In genomic region chr16:69133555-69133954, GRCh38 we compare ENCODE assay signal across 9 cellular contexts. TPM values are rescaled to one million over a fixed set of nuclear protein-coding genes. Genes with fewer than 3 reads are reported as not detected.
DNase-seq lines count a peak whose midpoint lies in the region; ATAC-seq, FAIRE-seq and TF ChIP-seq lines count a peak whose summit lies in the region.
"Had no signal": no experiment of that assay in that cellular context is flagged by ENCODE, and none has a peak within 500 bp of the region (broad histone marks: within the 10 kb centered on the region; RNA-seq: fewer than 3 reads in every experiment).

No MANE protein-coding gene starts in this region.

- peak overlapping the region; percentile 73 for H3K9ac ChIP-seq in SK-N-SH

- no peak overlapping the region for H3K27ac Mint-ChIP-seq in activated B cell treated with CpG ODN at 0.5 μM for 24 hours
- H3K27ac Mint-ChIP-seq in glutamatergic neuron (ENCODE audit: unreplicated experiment) = peak overlapping the region; percentile 67
- H3K27ac Mint-ChIP-seq in stimulated activated effector memory CD8-positive, alpha-beta T cell treated with anti-CD3 and anti-CD28 coated beads, Interleukin-12 subunit alpha, Interleukin-12 subunit beta, amount 100 ng/mL, for 72 hours = peak overlapping the region; percentile 90

- H3F3A ChIP-seq in SK-N-SH (replicated peaks; ENCODE audit: insufficient read depth) = peaks cover 4% of the 10 kb centered on the region

- POLR2A ChIA-PET in SK-N-SH (lab: Yijun Ruan, JAX) (interaction anchor here (1.0 to 1.8 kb wide), 3 partner anchors 7 to 19 kb away, joined by 3 to 5 read pairs (median 4); no protein-coding TSS in a partner anchor), activated B cell treated with CpG ODN at 0.5 μM for 24 hours (lab: Charles Lee) (interaction anchor here (0.6 to 2.6 kb wide), 7 partner anchors 54 to 1330 kb away, joined by 3 to 20 read pairs (median 5); partner anchors contain the start of genes AARS1, SMPD3, SNTB2 and VPS4A)

- H3K9me3 Mint-ChIP-seq in activated B cell treated with CpG ODN at 0.5 μM for 24 hours (no peaks in the 10 kb centered on the region), glutamatergic neuron (ENCODE audit: unreplicated experiment) (peaks cover 5% of the 10 kb centered on the region)
- no peaks in the 10 kb centered on the region for H3K9me3 Mint-ChIP-seq in stimulated activated effector memory CD8-positive, alpha-beta T cell treated with anti-CD3 and anti-CD28 coated beads, Interleukin-12 subunit alpha, Interleukin-12 subunit beta, amount 100 ng/mL, for 72 hours

- H3K4me1 Mint-ChIP-seq in activated B cell treated with CpG ODN at 0.5 μM for 24 hours (peaks cover 41% of the 10 kb centered on the region), glutamatergic neuron (ENCODE audit: low read depth, unreplicated experiment) (peaks cover 21% of the 10 kb centered on the region)
- peaks cover 46% of the 10 kb centered on the region for H3K4me1 Mint-ChIP-seq in stimulated activated effector memory CD8-positive, alpha-beta T cell treated with anti-CD3 and anti-CD28 coated beads, Interleukin-12 subunit alpha, Interleukin-12 subunit beta, amount 100 ng/mL, for 72 hours

- 5% methylated on average over 1 of the region's 1 CpG for WGBS in SK-N-SH (ENCODE audit: low lambda C conversion rate)

- H3K4me2 ChIP-seq in SK-N-SH = peak overlapping the region; percentile 77

- TF ChIP-seq CTCF in SK-N-SH (IDR thresholded peaks at IDR 0.05) (no peak), activated B cell treated with CpG ODN at 0.5 μM for 24 hours (IDR thresholded peaks at IDR 0.05) (no peak), glutamatergic neuron (IDR thresholded peaks at IDR 0.05; ENCODE audit: partially characterized antibody, unreplicated experiment) (no peak), D721Med (IDR thresholded peaks at IDR 0.05; ENCODE audit: insufficient read depth, missing control alignments) (no peak)

- H3K79me2 ChIP-seq in SK-N-SH (ENCODE audit: insufficient read depth) = peaks cover 95% of the 10 kb centered on the region

- peaks cover 11 to 14% of the 10 kb centered on the region in 2 experiments; a peak in 3 of 4 replicates for H3K4me1 ChIP-seq in SK-N-SH (ENCODE audit: control insufficient read depth in 1 of 2, insufficient read depth in 2 of 2, low read depth in 1 of 2, low read length in 1 of 2)

- H3K27me3 Mint-ChIP-seq in activated B cell treated with CpG ODN at 0.5 μM for 24 hours = no peaks in the 10 kb centered on the region
- H3K27me3 Mint-ChIP-seq in glutamatergic neuron (ENCODE audit: unreplicated experiment) = peaks cover 6% of the 10 kb centered on the region

- H4K20me1 ChIP-seq in SK-N-SH (ENCODE audit: insufficient read depth) = peaks cover 22% of the 10 kb centered on the region

- no peak overlapping the region for H2AFZ ChIP-seq in SK-N-SH (ENCODE audit: low read depth)

- intact Hi-C loops in activated B cell treated with CpG ODN at 0.5 μM for 24 hours (cut with micrococcal nuclease) = loop anchor here (2.0 to 10.0 kb wide), 6 partner anchors 205 to 979 kb away; partner anchors contain the start of genes COG8, NIP7, PDPR and SLC7A6

- H3K36me3 Mint-ChIP-seq in activated B cell treated with CpG ODN at 0.5 μM for 24 hours (ENCODE audit: low read depth) (peaks cover 43% of the 10 kb centered on the region), glutamatergic neuron (ENCODE audit: unreplicated experiment) (no peaks in the 10 kb centered on the region)
- H3K36me3 Mint-ChIP-seq in stimulated activated effector memory CD8-positive, alpha-beta T cell treated with anti-CD3 and anti-CD28 coated beads, Interleukin-12 subunit alpha, Interleukin-12 subunit beta, amount 100 ng/mL, for 72 hours = peaks cover 83% of the 10 kb centered on the region

- peak overlapping the region; percentile 94 for H3K4me3 Mint-ChIP-seq in activated B cell treated with CpG ODN at 0.5 μM for 24 hours
- peak overlapping the region; percentile 95 for H3K4me3 Mint-ChIP-seq in glutamatergic neuron (ENCODE audit: unreplicated experiment)
- peak overlapping the region; percentile 86 for H3K4me3 Mint-ChIP-seq in stimulated activated effector memory CD8-positive, alpha-beta T cell treated with anti-CD3 and anti-CD28 coated beads, Interleukin-12 subunit alpha, Interleukin-12 subunit beta, amount 100 ng/mL, for 72 hours

- ATAC-seq in SK-N-SH treated with all-trans-retinoic acid at 6 μM for 48 hours = no peak
- ATAC-seq in activated B cell treated with CpG ODN at 0.5 μM for 24 hours (ENCODE audit: low read depth) = no peak
- no peak for ATAC-seq in stimulated activated effector memory CD8-positive, alpha-beta T cell treated with anti-CD3 and anti-CD28 coated beads, Interleukin-12 subunit alpha, Interleukin-12 subunit beta, amount 100 ng/mL, for 72 hours
- no peak for ATAC-seq in HG02763 (IDR thresholded peaks at IDR 0.05; ENCODE audit: unreplicated experiment)

- H3K4me3 ChIP-seq in SK-N-SH (ENCODE audit: low read depth in 2 of 2, low read length in 1 of 2) = peak overlapping the region; percentile 85 to 88

- CTCF ChIA-PET in SK-N-SH (lab: Yijun Ruan, JAX) = interaction anchor here (1.5 to 2.7 kb wide), 6 partner anchors 9 to 605 kb away, joined by 6 to 17 read pairs (median 8); partner anchors contain the start of gene TANGO6
- CTCF ChIA-PET in activated B cell treated with CpG ODN at 0.5 μM for 24 hours (lab: Charles Lee) = interaction anchor here (0.8 to 1.0 kb wide), 3 partner anchors 9 to 333 kb away, joined by 3 to 4 read pairs (median 3); no protein-coding TSS in a partner anchor

- H3K9me2 ChIP-seq in SK-N-SH = no peaks in the 10 kb centered on the region

- TF ChIP-seq RAD21 in SK-N-SH (IDR thresholded peaks at IDR 0.05; ENCODE audit: low read length) = no peak

- no peak for DNase-seq in SK-N-SH
- DNase-seq in activated B cell treated with CpG ODN at 0.5 μM for 24 hours = no peak
- DNase-seq in glutamatergic neuron = no peak
- DNase-seq in stimulated activated effector memory CD8-positive, alpha-beta T cell treated with anti-CD3 and anti-CD28 coated beads, Interleukin-12 subunit alpha, Interleukin-12 subunit beta, amount 100 ng/mL, for 72 hours (ENCODE audit: low spot score in 2 of 2) = no peak
- DNase-seq in D721Med (ENCODE audit: insufficient read length, low spot score) = no peak
- DNase-seq in stimulated activated CD4-positive, alpha-beta T cell treated with anti-CD3 and anti-CD28 coated beads, Interleukin-4, amount 100 ng/mL, for 24 hours = no peak

- FAIRE-seq in D721Med (lab: Jason Lieb, UNC) = no peak
- FAIRE-seq: A204.1 had no signal

- peaks cover 33 to 40% of the 10 kb centered on the region in 2 experiments for H3K36me3 ChIP-seq in SK-N-SH (replicated peaks in 1 of 2; ENCODE audit: control insufficient read depth in 1 of 2, insufficient read depth in 2 of 2, low read length in 1 of 2)

- H3K27ac ChIP-seq in SK-N-SH (ENCODE audit: low read depth in 2 of 2, low read length in 1 of 2) = no peak overlapping the region; a peak in 1 of 4 replicates

- H3K27me3 ChIP-seq in SK-N-SH (ENCODE audit: insufficient read depth) = no peaks in the 10 kb centered on the region

- no peaks in the 10 kb centered on the region for H3K9me3 ChIP-seq in SK-N-SH

- no peak for TF ChIP-seq EP300 in SK-N-SH (IDR thresholded peaks at IDR 0.05; ENCODE audit: borderline replicate concordance in 1 of 2, low read depth in 1 of 2, low read length in 1 of 2)

TF ChIP-seq in SK-N-SH, 30 proteins besides CTCF, POLR2A, EP300 and RAD21 (continues in another document):
- no peak for TF ChIP-seq GABPA (IDR thresholded peaks at IDR 0.05; ENCODE audit: low read depth)
- TF ChIP-seq, protein P1, sequence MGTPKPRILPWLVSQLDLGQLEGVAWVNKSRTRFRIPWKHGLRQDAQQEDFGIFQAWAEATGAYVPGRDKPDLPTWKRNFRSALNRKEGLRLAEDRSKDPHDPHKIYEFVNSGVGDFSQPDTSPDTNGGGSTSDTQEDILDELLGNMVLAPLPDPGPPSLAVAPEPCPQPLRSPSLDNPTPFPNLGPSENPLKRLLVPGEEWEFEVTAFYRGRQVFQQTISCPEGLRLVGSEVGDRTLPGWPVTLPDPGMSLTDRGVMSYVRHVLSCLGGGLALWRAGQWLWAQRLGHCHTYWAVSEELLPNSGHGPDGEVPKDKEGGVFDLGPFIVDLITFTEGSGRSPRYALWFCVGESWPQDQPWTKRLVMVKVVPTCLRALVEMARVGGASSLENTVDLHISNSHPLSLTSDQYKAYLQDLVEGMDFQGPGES (IDR thresholded peaks at IDR 0.05; ENCODE audit: low read depth, low read length) = no peak
- TF ChIP-seq TCF12 (IDR thresholded peaks at IDR 0.05) = no peak

TF ChIP-seq in SK-N-SH treated with all-trans-retinoic acid at 6 μM for 48 hours, 23 proteins besides CTCF, POLR2A, EP300 and RAD21 (continues in another document):
- no peak for TF ChIP-seq BACH2 (CRISPR knock-in tag; IDR thresholded peaks at IDR 0.05; ENCODE audit: borderline replicate concordance)

RNA-seq across cellular contexts. Expression of gene UTP4, which starts 1.1 kb away (rescaled TPM):
- 66.5 and 91.7 TPM in 2 replicates for polyA plus RNA-seq in SK-N-SH (2012; rRNA removed)
- polyA plus RNA-seq in SK-N-SH (2012; cell fraction: cytosol; rRNA removed) = 66.4 and 80.8 TPM in 2 replicates
- 47.6 and 88.1 TPM in 2 replicates for polyA plus RNA-seq in SK-N-SH (2012; cell fraction: nucleus; rRNA removed)
- total RNA-seq in activated B cell treated with CpG ODN at 0.5 μM for 24 hours (53.5 and 55.3 TPM in 2 replicates), glutamatergic neuron (ENCODE audit: unreplicated experiment) (70.7 TPM)

RNA-seq across cellular contexts. Expression of gene CHTF8, which starts 1.2 kb away (rescaled TPM):
- polyA plus RNA-seq in SK-N-SH (2012; rRNA removed) = 83.0 and 96.6 TPM in 2 replicates
- polyA plus RNA-seq in SK-N-SH (2012; cell fraction: cytosol; rRNA removed) = 60.3 and 84.3 TPM in 2 replicates
- polyA plus RNA-seq in SK-N-SH (2012; cell fraction: nucleus; rRNA removed) = 54.0 and 64.1 TPM in 2 replicates
- total RNA-seq in activated B cell treated with CpG ODN at 0.5 μM for 24 hours (134 and 143 TPM in 2 replicates), glutamatergic neuron (ENCODE audit: unreplicated experiment) (116 TPM)

RNA-seq across cellular contexts. Expression of gene HAS3, which starts 28.1 kb away (rescaled TPM):
- polyA plus RNA-seq in SK-N-SH (2012; rRNA removed) = 38.7 and 52.4 TPM in 2 replicates
- 26.0 and 37.9 TPM in 2 replicates for polyA plus RNA-seq in SK-N-SH (2012; cell fraction: cytosol; rRNA removed)
- polyA plus RNA-seq in SK-N-SH (2012; cell fraction: nucleus; rRNA removed) = 61.9 and 84.2 TPM in 2 replicates
- total RNA-seq in activated B cell treated with CpG ODN at 0.5 μM for 24 hours = 0.71 and 0.82 TPM in 2 replicates
- 0.42 TPM for total RNA-seq in glutamatergic neuron (ENCODE audit: unreplicated experiment)

RNA-seq across cellular contexts. Expression of gene SNTB2, which starts 53.4 kb away (rescaled TPM):
- 13.0 and 14.4 TPM in 2 replicates for polyA plus RNA-seq in SK-N-SH (2012; rRNA removed)
- 10.2 and 11.4 TPM in 2 replicates for polyA plus RNA-seq in SK-N-SH (2012; cell fraction: cytosol; rRNA removed)
- polyA plus RNA-seq in SK-N-SH (2012; cell fraction: nucleus; rRNA removed) = 11.8 and 24.0 TPM in 2 replicates
- total RNA-seq in activated B cell treated with CpG ODN at 0.5 μM for 24 hours = 7.7 and 9.9 TPM in 2 replicates
- total RNA-seq in glutamatergic neuron (ENCODE audit: unreplicated experiment) = 26.8 TPM
